In genomic region chr4:185697488-185697887, GRCh38 we compare ENCODE assay signal across 22 cellular contexts.
DNase-seq lines count a peak whose midpoint lies in the region; ATAC-seq, FAIRE-seq and TF ChIP-seq lines count a peak whose summit lies in the region.
"Had no signal": no experiment of that assay in that cellular context is flagged by ENCODE, and none has a peak within 500 bp of the region (broad histone marks: within the 10 kb centered on the region; RNA-seq: fewer than 3 reads in every experiment).

No MANE protein-coding gene starts in this region.

- H3K9me2 ChIP-seq in SK-N-SH (no peaks in the 10 kb centered on the region), neural cell (ENCODE audit: insufficient read depth, low read length) (no peaks in the 10 kb centered on the region)

- intact Hi-C loops in tibial artery (cut with DNase I; ENCODE audit: low total_unique reads): no loop called here

- peak; percentile 25 for DNase-seq in SK-N-SH
- DNase-seq in tibial artery: no peak
- DNase-seq in G401 (ENCODE audit: low spot score): no peak
- DNase-seq: Caco-2; CD4-positive, CD25-positive, alpha-beta regulatory T cell; CD8-positive, alpha-beta T cell; DMS153; DND-41; GF-D8; H9 had no signal

- no peak for ATAC-seq in SK-N-SH treated with all-trans-retinoic acid at 6 μM for 48 hours
- ATAC-seq in HG02678 (IDR thresholded peaks at IDR 0.05; ENCODE audit: unreplicated experiment): no peak
- ATAC-seq: CD8-positive, alpha-beta T cell; GM23338; HCT116 had no signal

- H3K9me3 ChIP-seq in SK-N-SH (no peaks in the 10 kb centered on the region), neural cell (ENCODE audit: low read length) (no peaks in the 10 kb centered on the region), tibial artery (no peaks in the 10 kb centered on the region)
- H3K9me3 ChIP-seq: BLaER1, Caco-2 had no signal

- H3K27me3 ChIP-seq in SK-N-SH (ENCODE audit: insufficient read depth) (no peaks in the 10 kb centered on the region), neural cell (ENCODE audit: insufficient read depth, low read depth, low read length) (no peaks in the 10 kb centered on the region), tibial artery (no peaks in the 10 kb centered on the region)
- H3K27me3 ChIP-seq: BLaER1 had no signal

- H3K4me3 ChIP-seq in SK-N-SH (ENCODE audit: low read depth in 2 of 2, low read length in 1 of 2) (no peak overlapping the region), neural cell (ENCODE audit: low read length) (peak overlapping the region; percentile 4), tibial artery (no peak overlapping the region)
- H3K4me3 ChIP-seq: BLaER1, GM23338 had no signal

- 64% methylated on average over 3 of the region's 3 CpGs for WGBS in SK-N-SH (ENCODE audit: low lambda C conversion rate)

- peak; percentile 15 for FAIRE-seq in G401.6 (lab: Jason Lieb, UNC)
- FAIRE-seq: A204.1, GM12891, GM18507 had no signal

- H3K4me2 ChIP-seq in SK-N-SH (no peak overlapping the region), neural cell (ENCODE audit: low read length) (no peak overlapping the region)
- H3K4me2 ChIP-seq: BLaER1, GM23338 had no signal

- TF ChIP-seq CTCF in SK-N-SH (IDR thresholded peaks at IDR 0.05) (no peak), neural cell (IDR thresholded peaks at IDR 0.05; ENCODE audit: poor library complexity, severe bottlenecking) (no peak), tibial artery (IDR thresholded peaks at IDR 0.05) (no peak)

- H3K9ac ChIP-seq in SK-N-SH (no peak overlapping the region), neural cell (ENCODE audit: low read length) (no peak overlapping the region)
- H3K9ac ChIP-seq: BLaER1 had no signal

- no peaks in the 10 kb centered on the region for H3F3A ChIP-seq in SK-N-SH (replicated peaks; ENCODE audit: insufficient read depth)
- H3F3A ChIP-seq in neural cell (ENCODE audit: insufficient read depth, low read length, poor library complexity, severe bottlenecking): no peaks in the 10 kb centered on the region

- H3K36me3 ChIP-seq in SK-N-SH (replicated peaks in 1 of 2; ENCODE audit: control insufficient read depth in 1 of 2, insufficient read depth in 2 of 2, low read length in 1 of 2) (no peaks in the 10 kb centered on the region), neural cell (ENCODE audit: insufficient read depth, low read length) (no peaks in the 10 kb centered on the region), tibial artery (no peaks in the 10 kb centered on the region)
- H3K36me3 ChIP-seq: BLaER1 had no signal

- H3K27ac ChIP-seq in SK-N-SH (ENCODE audit: low read depth in 2 of 2, low read length in 1 of 2): peak overlapping the region in 1 of 2 experiments; percentile 64; a peak in 2 of 4 replicates
- H3K27ac ChIP-seq in neural cell (ENCODE audit: low read length): peak overlapping the region; percentile 59
- peak overlapping the region; percentile 86 to 88 for H3K27ac ChIP-seq in tibial artery
- H3K27ac ChIP-seq: 22Rv1, BLaER1, C4-2B had no signal

- TF ChIP-seq RAD21 in SK-N-SH (IDR thresholded peaks at IDR 0.05; ENCODE audit: low read length): no peak
- TF ChIP-seq RAD21 in neural cell (conservative IDR thresholded peaks at IDR 0.05): no peak

- H3K4me1 ChIP-seq in SK-N-SH (ENCODE audit: control insufficient read depth in 1 of 2, insufficient read depth in 2 of 2, low read depth in 1 of 2, low read length in 1 of 2): peaks cover 0 to 17% of the 10 kb centered on the region in 2 experiments; a peak in 2 of 4 replicates
- peaks cover 0 to 97% (median 21%) of the 10 kb centered on the region in 4 donors for H3K4me1 ChIP-seq in tibial artery
- H3K4me1 ChIP-seq: BLaER1, Caco-2 had no signal

- POLR2A ChIA-PET in SK-N-SH (lab: Yijun Ruan, JAX): no interaction called here

- in situ Hi-C loops in G401 (cut with HindIII; ENCODE audit: low sequenced_read_pairs): no loop called here

- CTCF ChIA-PET in SK-N-SH (lab: Yijun Ruan, JAX): interaction anchor here (0.9 to 1.5 kb wide), 2 partner anchors 57 to 341 kb away, joined by 3 to 6 read pairs; no protein-coding TSS in a partner anchor

- TF ChIP-seq EP300 in SK-N-SH (IDR thresholded peaks at IDR 0.05; ENCODE audit: borderline replicate concordance in 1 of 2, low read depth in 1 of 2, low read length in 1 of 2): peak in 1 of 2 experiments; percentile 76; a peak in 2 of 4 replicates
- peak; percentile 96 for TF ChIP-seq EP300 in neural cell (conservative IDR thresholded peaks at IDR 0.05; ENCODE audit: poor library complexity, severe bottlenecking)

- H3K79me2 ChIP-seq in SK-N-SH (ENCODE audit: insufficient read depth): no peaks in the 10 kb centered on the region
- peaks cover 6% of the 10 kb centered on the region for H3K79me2 ChIP-seq in neural cell (replicated peaks; ENCODE audit: insufficient read depth, low read length)

- H2AFZ ChIP-seq in SK-N-SH (ENCODE audit: low read depth) (no peak overlapping the region), neural cell (ENCODE audit: low read depth, low read length) (no peak overlapping the region)
- H2AFZ ChIP-seq: GM23338 had no signal

- H4K20me1 ChIP-seq in SK-N-SH (ENCODE audit: insufficient read depth): no peaks in the 10 kb centered on the region
- no peaks in the 10 kb centered on the region for H4K20me1 ChIP-seq in neural cell (ENCODE audit: insufficient read depth)
- H4K20me1 ChIP-seq: BLaER1 had no signal

TF ChIP-seq in SK-N-SH, 30 proteins besides CTCF, POLR2A, EP300 and RAD21 (continues in another document):
- TF ChIP-seq USF2 (IDR thresholded peaks at IDR 0.05; ENCODE audit: borderline replicate concordance, low read depth, low read length) (no peak), USF1 (IDR thresholded peaks at IDR 0.05; ENCODE audit: borderline replicate concordance, low read depth) (no peak), NRF1 (IDR thresholded peaks at IDR 0.05; ENCODE audit: low read depth, low read length) (no peak), TCF12 (IDR thresholded peaks at IDR 0.05) (no peak), ELF1 (IDR thresholded peaks at IDR 0.05) (no peak), SMC3 (IDR thresholded peaks at IDR 0.05; ENCODE audit: low read depth, low read length) (no peak)

TF ChIP-seq in SK-N-SH treated with all-trans-retinoic acid at 6 μM for 48 hours, 23 proteins besides CTCF, POLR2A, EP300 and RAD21 (continues in another document):
- no peak for TF ChIP-seq SNAI2 (CRISPR knock-in tag; IDR thresholded peaks at IDR 0.05)
- TF ChIP-seq CSDC2 (CRISPR knock-in tag; IDR thresholded peaks at IDR 0.05): no peak
- no peak for TF ChIP-seq ZC3H10 (CRISPR knock-in tag; IDR thresholded peaks at IDR 0.05)
- TF ChIP-seq CREB5 (CRISPR knock-in tag; IDR thresholded peaks at IDR 0.05; ENCODE audit: low read depth): no peak
- no peak for TF ChIP-seq ZFP3 (CRISPR knock-in tag; IDR thresholded peaks at IDR 0.05)
- no peak for TF ChIP-seq BACH2 (CRISPR knock-in tag; IDR thresholded peaks at IDR 0.05; ENCODE audit: borderline replicate concordance)

TF ChIP-seq in neural cell, 6 proteins besides CTCF, POLR2A, EP300 and RAD21:
- TF ChIP-seq MXI1 (conservative IDR thresholded peaks at IDR 0.05; ENCODE audit: poor library complexity, severe bottlenecking) (no peak), POLR2AphosphoS5 (IDR thresholded peaks at IDR 0.05) (peak; percentile 77)
